In the genomic region with DNA sequence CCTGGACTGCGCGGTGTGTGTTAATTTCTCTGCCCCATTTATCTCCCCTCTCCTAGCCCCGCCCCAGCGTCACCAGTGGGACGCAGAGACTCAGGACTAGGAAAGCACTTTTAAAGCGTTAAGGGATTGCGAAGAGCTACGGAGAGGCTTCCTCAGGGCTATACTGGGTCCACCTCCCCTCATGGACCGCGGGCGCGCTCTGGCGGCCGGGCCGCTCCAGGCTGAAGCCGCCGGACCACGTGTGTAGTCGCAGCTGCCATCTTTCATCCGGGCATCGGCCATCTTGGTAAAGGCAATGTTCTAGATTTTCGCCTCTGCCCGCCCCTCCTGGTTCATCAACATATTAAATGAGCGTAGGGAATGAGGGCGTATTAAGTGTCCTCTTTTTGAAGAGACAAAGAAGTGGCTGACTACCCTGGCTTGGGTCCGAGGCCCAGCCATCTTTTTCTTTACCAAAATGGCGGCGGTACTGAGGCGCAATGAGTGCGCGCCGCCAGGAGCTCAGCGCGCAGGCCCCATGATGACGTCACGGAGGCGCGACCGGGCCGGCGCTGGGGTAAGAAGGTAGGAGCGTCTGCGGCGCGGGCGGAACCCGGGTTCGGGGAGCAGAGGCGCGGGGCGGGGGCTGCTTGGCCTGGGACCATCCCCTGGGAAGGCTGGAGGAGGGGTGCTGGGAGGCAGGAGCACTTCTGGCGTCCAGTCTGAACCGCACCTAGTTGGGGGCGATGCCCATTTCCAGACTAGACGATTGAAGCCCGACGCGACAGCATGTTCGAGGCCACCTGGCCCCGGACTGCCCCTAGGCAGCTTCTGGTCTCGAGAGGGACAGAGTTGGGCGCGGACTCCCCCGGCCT, we compare ENCODE assay signal across 8 cellular contexts. TPM values are rescaled to one million over a fixed set of nuclear protein-coding genes. Genes with fewer than 3 reads are reported as not detected.
DNase-seq lines count a peak whose midpoint lies in the region; ATAC-seq and TF ChIP-seq lines count a peak whose summit lies in the region.

A gene with protein sequence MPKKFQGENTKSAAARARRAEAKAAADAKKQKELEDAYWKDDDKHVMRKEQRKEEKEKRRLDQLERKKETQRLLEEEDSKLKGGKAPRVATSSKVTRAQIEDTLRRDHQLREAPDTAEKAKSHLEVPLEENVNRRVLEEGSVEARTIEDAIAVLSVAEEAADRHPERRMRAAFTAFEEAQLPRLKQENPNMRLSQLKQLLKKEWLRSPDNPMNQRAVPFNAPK (plus strand): TSS at position 531 of the 854 bp plus-strand sequence. CDS start 3,406 bp downstream, outside the sequence.

- H2AFZ ChIP-seq in KMS-11 (ENCODE audit: low read depth): peak within 1 kb of the TSS; percentile 86

- H3K4me3 Mint-ChIP-seq in naive thymus-derived CD8-positive, alpha-beta T cell: peak within 1 kb of the TSS; percentile 86 to 97 (median 93)
- H3K4me3 Mint-ChIP-seq in stimulated activated naive B cell treated with anti-CD40 and anti-IgM and Interleukin-4, amounts not matched to agents 10 μg/mL and 1 μg/mL and 100 μg/mL, for 72 hours: peak within 1 kb of the TSS; percentile 94 to 98

- POLR2A ChIA-PET in naive thymus-derived CD8-positive, alpha-beta T cell (lab: Charles Lee): interaction anchor here (0.5 to 8.5 kb wide), 32 partner anchors 10 to 522 kb away, joined by 3 to 292 read pairs (median 4); a partner anchor contains a TSS

- H3K79me2 ChIP-seq in KMS-11 (ENCODE audit: insufficient read depth, low read depth): no peaks in the 10 kb centered on the region; the same call in 1 of the 2 replicates

- peak within 1 kb of the TSS; percentile 9 for H3K4me3 ChIP-seq in KMS-11 (IDR thresholded peaks at IDR 0.05; ENCODE audit: insufficient read depth, low read depth, low read length)
- H3K4me3 ChIP-seq in Peyer's patch: peak within 1 kb of the TSS; percentile 63 to 85 (median 76)

- peak; percentile 76 to 84 for TF ChIP-seq POLR2A in Peyer's patch (IDR thresholded peaks at IDR 0.05)

- peak; percentile 76 for ATAC-seq in GM21737 (IDR thresholded peaks at IDR 0.05; ENCODE audit: unreplicated experiment)
- peak; percentile 97 for ATAC-seq in naive thymus-derived CD8-positive, alpha-beta T cell
- ATAC-seq in stimulated activated naive B cell treated with anti-CD40 and anti-IgM and Interleukin-4, amounts not matched to agents 10 μg/mL and 1 μg/mL and 100 μg/mL, for 72 hours (replicated peaks): peak; percentile 95 to 98

- DNase-seq in EH (ENCODE audit: low read depth) (peak; percentile 91), Peyer's patch (peak; percentile 90 to 96 (median 95)), activated T-helper 1 cell treated with Interleukin-2 at 50 U/mL for 16 hours (ENCODE audit: low read depth) (peak; percentile 88), fibroblast of gingiva (ENCODE audit: low read depth) (peak; percentile 91)
- peak; percentile 87 to 96 (median 91) for DNase-seq in naive thymus-derived CD8-positive, alpha-beta T cell
- peak; percentile 90 for DNase-seq in stimulated activated naive B cell treated with anti-CD40 and anti-IgM and Interleukin-4, amounts not matched to agents 10 μg/mL and 1 μg/mL and 100 μg/mL, for 72 hours

- peaks cover 0 to 2% (median 0%) of the 10 kb centered on the region in 3 donors for H3K36me3 Mint-ChIP-seq in naive thymus-derived CD8-positive, alpha-beta T cell
- peaks cover 7 to 13% of the 10 kb centered on the region in 2 donors for H3K36me3 Mint-ChIP-seq in stimulated activated naive B cell treated with anti-CD40 and anti-IgM and Interleukin-4, amounts not matched to agents 10 μg/mL and 1 μg/mL and 100 μg/mL, for 72 hours

- peaks cover 0 to 3% (median 0%) of the 10 kb centered on the region in 5 donors for H3K27me3 Mint-ChIP-seq in naive thymus-derived CD8-positive, alpha-beta T cell
- no peaks in the 10 kb centered on the region for H3K27me3 Mint-ChIP-seq in stimulated activated naive B cell treated with anti-CD40 and anti-IgM and Interleukin-4, amounts not matched to agents 10 μg/mL and 1 μg/mL and 100 μg/mL, for 72 hours

- H3K4me1 ChIP-seq in KMS-11 (ENCODE audit: low read depth, poor library complexity, severe bottlenecking): peaks cover 29% of the 10 kb centered on the region
- H3K4me1 ChIP-seq in Peyer's patch: peaks cover 0 to 14% (median 10%) of the 10 kb centered on the region in 4 donors

- peak; percentile 75 for TF ChIP-seq CTCF in KMS-11 (conservative IDR thresholded peaks at IDR 0.05; ENCODE audit: low read depth, low read length)
- TF ChIP-seq CTCF in Peyer's patch (IDR thresholded peaks at IDR 0.05): peak; percentile 83 to 99 (median 96)

- no peaks in the 10 kb centered on the region for H4K20me1 ChIP-seq in KMS-11 (ENCODE audit: insufficient read depth)

- H3K9ac ChIP-seq in KMS-11: peak within 1 kb of the TSS; percentile 88

- H3K4me2 ChIP-seq in KMS-11: peak within 1 kb of the TSS; percentile 69

- H3K27ac ChIP-seq in KMS-11 (peak within 1 kb of the TSS; percentile 82), Peyer's patch (peak within 1 kb of the TSS; percentile 75 to 87 (median 82))

- H3K36me3 ChIP-seq in KMS-11 (ENCODE audit: insufficient read depth) (no peaks in the 10 kb centered on the region), Peyer's patch (peaks cover 0 to 8% (median 0%) of the 10 kb centered on the region in 3 donors)

- H3K9me3 Mint-ChIP-seq in naive thymus-derived CD8-positive, alpha-beta T cell: no peaks in the 10 kb centered on the region
- H3K9me3 Mint-ChIP-seq in stimulated activated naive B cell treated with anti-CD40 and anti-IgM and Interleukin-4, amounts not matched to agents 10 μg/mL and 1 μg/mL and 100 μg/mL, for 72 hours: no peaks in the 10 kb centered on the region

- H3K27me3 ChIP-seq in KMS-11 (ENCODE audit: insufficient read depth, low read depth): peaks cover 2% of the 10 kb centered on the region; the same call in 1 of the 2 replicates
- H3K27me3 ChIP-seq in Peyer's patch: no peaks in the 10 kb centered on the region

- peak within 1 kb of the TSS; percentile 85 to 99 (median 97) for H3K27ac Mint-ChIP-seq in naive thymus-derived CD8-positive, alpha-beta T cell
- H3K27ac Mint-ChIP-seq in stimulated activated naive B cell treated with anti-CD40 and anti-IgM and Interleukin-4, amounts not matched to agents 10 μg/mL and 1 μg/mL and 100 μg/mL, for 72 hours: peak within 1 kb of the TSS; percentile 99

- peaks cover 6 to 29% (median 23%) of the 10 kb centered on the region in 4 donors for H3K4me1 Mint-ChIP-seq in naive thymus-derived CD8-positive, alpha-beta T cell
- H3K4me1 Mint-ChIP-seq in stimulated activated naive B cell treated with anti-CD40 and anti-IgM and Interleukin-4, amounts not matched to agents 10 μg/mL and 1 μg/mL and 100 μg/mL, for 72 hours: peaks cover 26% of the 10 kb centered on the region in 2 donors

- H3K9me3 ChIP-seq in Peyer's patch: no peaks in the 10 kb centered on the region

RNA-seq across cellular contexts. Expression of the gene that starts here (rescaled TPM):
- 10 to 100 TPM; 18.9 to 33.0 (median 24.4) TPM for total RNA-seq in Peyer's patch
- 10 to 100 TPM; 36.2 to 36.9 TPM for total RNA-seq in naive thymus-derived CD8-positive, alpha-beta T cell
- polyA plus RNA-seq in naive thymus-derived CD8-positive, alpha-beta T cell: 10 to 100 TPM; 36.4 to 53.6 (median 43.5) TPM

Comparison
In these comparisons a context has a peak if more than half of its experiments do, and no peak if none do; other contexts are left out.
1. Peak in every context shown above with its lines: DNase-seq, ATAC-seq, H3K4me3 ChIP-seq and H3K27ac ChIP-seq.